8 cellular contexts compared by ENCODE assay signal in genomic region chr3:184145120-184145524, GRCh38. TPM values are rescaled to one million over a fixed set of nuclear protein-coding genes. Genes with fewer than 3 reads are reported as not detected.
DNase-seq lines count a peak whose midpoint lies in the region; ATAC-seq and TF ChIP-seq lines count a peak whose summit lies in the region.

No MANE protein-coding gene starts in this region.

- ATAC-seq in activated CD8-positive, alpha-beta T cell treated with anti-CD3 and anti-CD28 coated beads, Interleukin-2, amount 10 ng/mL, durations not matched to agents 7 days and 5 days, result peak; percentile 52
- ATAC-seq in sciatic nerve (peak; percentile 47), HG02938 (IDR thresholded peaks at IDR 0.05; ENCODE audit: unreplicated experiment) (no peak)

- POLR2A ChIA-PET in activated CD8-positive, alpha-beta T cell treated with anti-CD3 and anti-CD28 coated beads, Interleukin-2, amount 10 ng/mL, durations not matched to agents 7 days and 5 days (lab: Charles Lee), result interaction anchor here (2.4 kb wide), 1 partner anchor 10 kb away, joined by 10 read pairs; the partner anchor contains the start of gene EIF2B5
- POLR2A ChIA-PET in GM10248 (lab: Yijun Ruan, JAX), result interaction anchor here (0.5 to 1.2 kb wide), 2 partner anchors 10 to 250 kb away, joined by 3 read pairs; partner anchors contain the start of gene EIF2B5

- no peaks in the 10 kb centered on the region for H3K4me1 Mint-ChIP-seq in activated CD8-positive, alpha-beta T cell treated with anti-CD3 and anti-CD28 coated beads, Interleukin-2, amount 10 ng/mL, durations not matched to agents 7 days and 5 days (ENCODE audit: low read depth)

- CTCF ChIA-PET in activated CD8-positive, alpha-beta T cell treated with anti-CD3 and anti-CD28 coated beads, Interleukin-2, amount 10 ng/mL, durations not matched to agents 7 days and 5 days (lab: Charles Lee), result interaction anchor here (0.7 to 1.8 kb wide), 7 partner anchors 33 to 252 kb away, joined by 3 to 9 read pairs (median 3); partner anchors contain the start of gene EEF1AKMT4
- CTCF ChIA-PET in GM10248 (lab: Yijun Ruan, JAX), result interaction anchor here (0.7 to 3.0 kb wide), 14 partner anchors 10 to 250 kb away, joined by 3 to 14 read pairs (median 5); partner anchors contain the start of genes EEF1AKMT4 and EIF2B5

- intact Hi-C loops in sciatic nerve (cut with DNase I), result no loop called here

- H3K36me3 Mint-ChIP-seq in activated CD8-positive, alpha-beta T cell treated with anti-CD3 and anti-CD28 coated beads, Interleukin-2, amount 10 ng/mL, durations not matched to agents 7 days and 5 days (ENCODE audit: low read depth), result peaks cover 50% of the 10 kb centered on the region

- no peak overlapping the region for H3K4me3 ChIP-seq in GM12864 (ENCODE audit: low read depth, low read length)

- no peak overlapping the region for H3K27ac Mint-ChIP-seq in activated CD8-positive, alpha-beta T cell treated with anti-CD3 and anti-CD28 coated beads, Interleukin-2, amount 10 ng/mL, durations not matched to agents 7 days and 5 days

- peak; percentile 76 for DNase-seq in 8988T
- DNase-seq in GM12864 (ENCODE audit: low read depth), result no peak
- peak; percentile 83 for DNase-seq in NCI-H2171 treated with DMSO at 0.1 percent for 48 hours (lab: John Stamatoyannopoulos, UW)
- peak; percentile 48 for DNase-seq in activated CD8-positive, alpha-beta T cell treated with anti-CD3 and anti-CD28 coated beads, Interleukin-2, amount 10 ng/mL, durations not matched to agents 7 days and 5 days
- peak; percentile 71 for DNase-seq in foreskin melanocyte
- no peak for DNase-seq in sciatic nerve (ENCODE audit: low spot score)
- DNase-seq in GM10248 (ENCODE audit: extremely low spot score), result no peak

- no peak overlapping the region for H3K4me3 Mint-ChIP-seq in activated CD8-positive, alpha-beta T cell treated with anti-CD3 and anti-CD28 coated beads, Interleukin-2, amount 10 ng/mL, durations not matched to agents 7 days and 5 days

- no peaks in the 10 kb centered on the region for H3K9me3 Mint-ChIP-seq in activated CD8-positive, alpha-beta T cell treated with anti-CD3 and anti-CD28 coated beads, Interleukin-2, amount 10 ng/mL, durations not matched to agents 7 days and 5 days (ENCODE audit: insufficient read depth)

- H3K27me3 Mint-ChIP-seq in activated CD8-positive, alpha-beta T cell treated with anti-CD3 and anti-CD28 coated beads, Interleukin-2, amount 10 ng/mL, durations not matched to agents 7 days and 5 days (ENCODE audit: low read depth), result no peaks in the 10 kb centered on the region

- TF ChIP-seq CTCF in GM12864 (IDR thresholded peaks at IDR 0.05; ENCODE audit: low read depth, low read length, missing control alignments) (peak; percentile 29), GM10248 (IDR thresholded peaks at IDR 0.05; ENCODE audit: control extremely low read depth, extremely low read depth, low read depth, missing control alignments) (no peak)

RNA-seq across cellular contexts. Expression of gene EIF2B5, which starts 10.0 kb away (rescaled TPM):
- total RNA-seq in activated CD8-positive, alpha-beta T cell treated with anti-CD3 and anti-CD28 coated beads, Interleukin-2, amount 10 ng/mL, durations not matched to agents 7 days and 5 days, result 10 to 100 TPM; 55.1 to 55.4 TPM
- 30.6 TPM for total RNA-seq in sciatic nerve

RNA-seq across cellular contexts. Expression of gene DVL3, which starts 10.1 kb away (rescaled TPM):
- 10 to 100 TPM; 31.2 to 32.6 TPM for total RNA-seq in activated CD8-positive, alpha-beta T cell treated with anti-CD3 and anti-CD28 coated beads, Interleukin-2, amount 10 ng/mL, durations not matched to agents 7 days and 5 days
- total RNA-seq in sciatic nerve, result 57.8 TPM

RNA-seq across cellular contexts. Expression of gene AP2M1, which starts 29.5 kb away (rescaled TPM):
- total RNA-seq in activated CD8-positive, alpha-beta T cell treated with anti-CD3 and anti-CD28 coated beads, Interleukin-2, amount 10 ng/mL, durations not matched to agents 7 days and 5 days, result 100 to 1,000 TPM; 228 to 231 TPM
- total RNA-seq in sciatic nerve, result 278 TPM

RNA-seq across cellular contexts. Expression of gene ABCF3, which starts 40.9 kb away (rescaled TPM):
- 10 to 100 TPM; 56.6 to 57.8 TPM for total RNA-seq in activated CD8-positive, alpha-beta T cell treated with anti-CD3 and anti-CD28 coated beads, Interleukin-2, amount 10 ng/mL, durations not matched to agents 7 days and 5 days
- total RNA-seq in sciatic nerve, result 67.4 TPM

RNA-seq across cellular contexts. Expression of gene HTR3E, which starts 48.3 kb away (rescaled TPM):
- not detected for total RNA-seq in activated CD8-positive, alpha-beta T cell treated with anti-CD3 and anti-CD28 coated beads, Interleukin-2, amount 10 ng/mL, durations not matched to agents 7 days and 5 days
- not detected for total RNA-seq in sciatic nerve

Comparison
In these comparisons a context has a peak if more than half of its experiments do, and no peak if none do; other contexts are left out.
1. DNase-seq: peak in 8988T (single experiment), NCI-H2171 treated with DMSO at 0.1 percent for 48 hours (single experiment), activated CD8-positive, alpha-beta T cell treated with anti-CD3 and anti-CD28 coated beads, Interleukin-2, amount 10 ng/mL, durations not matched to agents 7 days and 5 days (single experiment) and foreskin melanocyte (single experiment); none in GM12864 (single experiment), sciatic nerve (single experiment) and GM10248 (single experiment).